ENCODE assay signal across 15 cellular contexts in the genomic region with DNA sequence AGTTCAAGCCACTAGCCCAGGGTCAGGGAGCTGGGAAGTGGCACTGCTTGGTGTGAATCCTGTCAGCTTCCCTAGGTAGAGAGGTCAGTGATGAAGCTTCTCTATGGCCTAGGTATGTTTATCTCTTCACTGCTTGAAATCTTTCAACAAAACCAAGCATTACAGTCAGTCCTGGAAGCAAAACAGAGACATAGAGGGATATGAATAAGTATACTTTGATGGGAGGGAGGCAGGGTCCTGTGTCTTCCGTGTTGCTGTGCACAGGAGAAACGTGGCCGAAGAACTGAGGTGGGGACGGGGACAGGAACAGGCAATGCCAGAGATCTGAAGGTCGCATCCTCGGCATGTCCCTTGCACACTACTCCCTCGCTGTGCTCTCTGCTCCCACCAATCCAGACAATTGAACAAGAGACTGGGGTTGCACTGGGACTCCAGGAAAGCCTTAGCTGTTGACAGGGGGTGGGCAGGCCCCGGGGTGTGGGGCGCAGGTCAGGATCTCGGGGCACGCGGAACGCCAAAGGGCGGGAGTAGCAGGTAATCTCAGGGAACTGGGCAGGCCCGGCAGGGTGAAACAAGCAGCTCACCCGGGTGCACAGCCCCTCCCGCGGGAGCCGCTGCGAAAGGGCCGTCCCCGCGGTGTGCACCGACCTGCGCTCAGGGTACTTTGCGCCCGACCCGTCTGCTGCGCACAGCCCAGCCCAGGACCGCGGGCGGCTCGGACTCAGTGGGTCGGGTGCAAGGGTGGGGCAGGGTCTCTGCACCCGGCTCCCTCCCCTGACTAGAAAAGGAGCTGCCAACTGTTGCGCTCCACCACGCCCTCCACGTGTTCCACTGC. TPM values are rescaled to one million over a fixed set of nuclear protein-coding genes. Genes with fewer than 3 reads are reported as not detected.
DNase-seq lines count a peak whose midpoint lies in the region; ATAC-seq and TF ChIP-seq lines count a peak whose summit lies in the region.
"Had no signal": no experiment of that assay in that cellular context is flagged by ENCODE, and none has a peak within 500 bp of the region (broad histone marks: within the 10 kb centered on the region; RNA-seq: fewer than 3 reads in every experiment).

A gene (plus strand): TSS at position 810 of the 835 bp plus-strand sequence. CDS start 71 bp downstream, outside the sequence.

- no peak for TF ChIP-seq CTCF in H9 (conservative IDR thresholded peaks at IDR 0.05)
- TF ChIP-seq CTCF in lower lobe of right lung (IDR thresholded peaks at IDR 0.05), result no peak
- TF ChIP-seq CTCF in SK-N-SH (IDR thresholded peaks at IDR 0.05), result no peak

- no peak within 1 kb of the TSS for H3K4ac ChIP-seq in H9 (ENCODE audit: low read depth, low read length)

- H2BK120ac ChIP-seq in H9 (ENCODE audit: low read depth, low read length, poor library complexity, severe bottlenecking), result no peak within 1 kb of the TSS

- H4K5ac ChIP-seq in H9 (ENCODE audit: insufficient read length, low read depth, low read length), result no peak within 1 kb of the TSS

- peak within 1 kb of the TSS; percentile 51 for H3K4me2 ChIP-seq in BLaER1
- peak within 1 kb of the TSS; percentile 85 for H3K4me2 ChIP-seq in H9 (ENCODE audit: insufficient read depth, insufficient read length, low read length)
- no peak within 1 kb of the TSS for H3K4me2 ChIP-seq in SK-N-SH
- H3K4me2 ChIP-seq: smooth muscle cell had no signal

- H3K27ac ChIP-seq in BLaER1, result no peak within 1 kb of the TSS
- no peak within 1 kb of the TSS for H3K27ac ChIP-seq in H9 (ENCODE audit: insufficient read length, low read depth, low read length)
- no peak within 1 kb of the TSS for H3K27ac ChIP-seq in adipose tissue (ENCODE audit: low read depth, low read length)
- H3K27ac ChIP-seq in lower lobe of right lung, result no peak within 1 kb of the TSS
- H3K27ac ChIP-seq in SK-N-SH (ENCODE audit: low read depth in 2 of 2, low read length in 1 of 2), result no peak within 1 kb of the TSS

- H3T11ph ChIP-seq in H9 (ENCODE audit: low read length), result no peak within 1 kb of the TSS

- no peak for TF ChIP-seq EP300 in SK-N-SH (IDR thresholded peaks at IDR 0.05; ENCODE audit: borderline replicate concordance in 1 of 2, low read depth in 1 of 2, low read length in 1 of 2)

- WGBS in H9 (ENCODE audit: extremely low coverage, insufficient read length, low lambda C conversion rate), result no CpG with 5 or more reads among the region's 38 CpGs
- WGBS in adipose tissue, 3 donors, result 12 to 19% (median 17%) methylated on average over 37 to 38 of the region's 38 CpGs
- 54% methylated on average over 14 of the region's 38 CpGs for WGBS in SK-N-SH (ENCODE audit: low lambda C conversion rate)

- H3K14ac ChIP-seq in H9 (ENCODE audit: insufficient read depth, low read length), result no peak within 1 kb of the TSS

- H3K27me3 Mint-ChIP-seq in H9 (ENCODE audit: low read depth), result peaks cover 90% of the 10 kb centered on the region

- H3K36me3 Mint-ChIP-seq in H9 (ENCODE audit: insufficient read depth in 1 of 3, low read depth in 3 of 3), result no peaks in the 10 kb centered on the region

- H3K9ac ChIP-seq in BLaER1 (no peak within 1 kb of the TSS), H9 (ENCODE audit: extremely low read depth, insufficient read length, low read length) (no peak within 1 kb of the TSS), SK-N-SH (no peak within 1 kb of the TSS)

- H4K20me1 ChIP-seq in BLaER1 (peaks cover 39% of the 10 kb centered on the region), H9 (ENCODE audit: control insufficient read depth, insufficient read depth, insufficient read length) (no peaks in the 10 kb centered on the region), SK-N-SH (ENCODE audit: insufficient read depth) (no peaks in the 10 kb centered on the region)

- H3K4me3 Mint-ChIP-seq in H9, result peak within 1 kb of the TSS; percentile 27 to 74; a peak in 4 of 5 replicates

- no peak for TF ChIP-seq RAD21 in SK-N-SH (IDR thresholded peaks at IDR 0.05; ENCODE audit: low read length)

- peak; percentile 26 to 28 for ATAC-seq in lower lobe of right lung
- no peak for ATAC-seq in GM21576 (IDR thresholded peaks at IDR 0.05; ENCODE audit: unreplicated experiment)
- ATAC-seq in GM21723 (IDR thresholded peaks at IDR 0.05; ENCODE audit: unreplicated experiment), result no peak
- ATAC-seq: Panc1 had no signal

- CTCF ChIA-PET in SK-N-SH (lab: Yijun Ruan, JAX), result interaction anchor here (1.3 to 1.8 kb wide), 2 partner anchors 20 to 120 kb away, joined by 3 to 4 read pairs; no protein-coding TSS in a partner anchor

- no peak within 1 kb of the TSS for H2BK20ac ChIP-seq in H9 (ENCODE audit: low read depth, low read length, poor library complexity, severe bottlenecking)

- no peak within 1 kb of the TSS for H3K18ac ChIP-seq in H9 (ENCODE audit: insufficient read length, low read depth, low read length)

- H2AK5ac ChIP-seq in H9 (ENCODE audit: insufficient read length, low read length), result no peak within 1 kb of the TSS

- DNase-seq in H9, result peak; percentile 35
- DNase-seq in lower lobe of right lung, result no peak
- DNase-seq in SK-N-SH, result no peak
- DNase-seq in central memory CD4-positive, alpha-beta T cell, result no peak
- DNase-seq: activated effector memory CD4-positive, alpha-beta T cell treated with anti-CD3 and anti-CD28 coated beads, Interleukin-2, amount 50 U/mL, for 16 hours; CD8-positive, alpha-beta memory T cell; HCEC 1CT; midbrain had no signal

- H3K4me3 ChIP-seq in BLaER1, result peak within 1 kb of the TSS; percentile 28; the same call in 1 of the 2 replicates
- H3K4me3 ChIP-seq in lower lobe of right lung, result no peak within 1 kb of the TSS
- no peak within 1 kb of the TSS for H3K4me3 ChIP-seq in SK-N-SH (ENCODE audit: low read depth in 2 of 2, low read length in 1 of 2)
- H3K4me3 ChIP-seq: smooth muscle cell had no signal

- H3K4me1 Mint-ChIP-seq in H9, result peaks cover 4 to 35% of the 10 kb centered on the region in 2 experiments

- H3K27ac Mint-ChIP-seq in H9, result no peak within 1 kb of the TSS

- no peaks in the 10 kb centered on the region for H3K9me3 Mint-ChIP-seq in H9
- H3K9me3 Mint-ChIP-seq: CD8-positive, alpha-beta memory T cell had no signal

- H3K9me3 ChIP-seq in BLaER1 (no peaks in the 10 kb centered on the region), H9 (ENCODE audit: control insufficient read depth, low read depth, low read length) (no peaks in the 10 kb centered on the region), lower lobe of right lung (no peaks in the 10 kb centered on the region), SK-N-SH (no peaks in the 10 kb centered on the region)

- H4K91ac ChIP-seq in H9 (ENCODE audit: insufficient read length, low read depth, low read length), result no peak within 1 kb of the TSS

- no peak within 1 kb of the TSS for H3K23ac ChIP-seq in H9 (ENCODE audit: insufficient read length, low read depth, low read length)

- H2BK12ac ChIP-seq in H9 (ENCODE audit: insufficient read length, low read depth, low read length), result no peak within 1 kb of the TSS

- peaks cover 92% of the 10 kb centered on the region for H3K27me3 ChIP-seq in BLaER1
- peaks cover 60% of the 10 kb centered on the region for H3K27me3 ChIP-seq in H9 (ENCODE audit: insufficient read depth, low read length)
- peaks cover 66% of the 10 kb centered on the region for H3K27me3 ChIP-seq in lower lobe of right lung (ENCODE audit: low read depth)
- H3K27me3 ChIP-seq in SK-N-SH (ENCODE audit: insufficient read depth), result peaks cover 44% of the 10 kb centered on the region

- intact Hi-C loops in lower lobe of right lung (cut with DNase I), result no loop called here

- H3K4me1 ChIP-seq in BLaER1, result peaks cover 55% of the 10 kb centered on the region
- H3K4me1 ChIP-seq in H9 (ENCODE audit: insufficient read depth, low read length), result peaks cover 6% of the 10 kb centered on the region; the same call in 1 of the 2 replicates
- H3K4me1 ChIP-seq in lower lobe of right lung, result peaks cover 13% of the 10 kb centered on the region
- no peaks in the 10 kb centered on the region; a peak in 1 of 4 replicates for H3K4me1 ChIP-seq in SK-N-SH (ENCODE audit: control insufficient read depth in 1 of 2, insufficient read depth in 2 of 2, low read depth in 1 of 2, low read length in 1 of 2)

- no peak within 1 kb of the TSS for H2AFZ ChIP-seq in H9 (ENCODE audit: low read length)
- no peak within 1 kb of the TSS for H2AFZ ChIP-seq in SK-N-SH (ENCODE audit: low read depth)

- no peak within 1 kb of the TSS for H2BK5ac ChIP-seq in H9 (ENCODE audit: insufficient read length, low read length)

- H3K23me2 ChIP-seq in H9 (ENCODE audit: insufficient read length, low read depth, low read length, poor library complexity, severe bottlenecking), result peaks cover 12% of the 10 kb centered on the region

- no peak within 1 kb of the TSS for H2BK15ac ChIP-seq in H9 (ENCODE audit: low read depth, low read length)

- no peaks in the 10 kb centered on the region for H3K79me1 ChIP-seq in H9 (ENCODE audit: insufficient read depth, low read depth, low read length, poor library complexity, severe bottlenecking)

- H3K36me3 ChIP-seq in BLaER1 (no peaks in the 10 kb centered on the region), lower lobe of right lung (no peaks in the 10 kb centered on the region), SK-N-SH (replicated peaks in 1 of 2; ENCODE audit: control insufficient read depth in 1 of 2, insufficient read depth in 2 of 2, low read length in 1 of 2) (no peaks in the 10 kb centered on the region)

- POLR2A ChIA-PET in SK-N-SH (lab: Yijun Ruan, JAX), result no interaction called here

- no peak within 1 kb of the TSS for H4K8ac ChIP-seq in H9 (replicated peaks; ENCODE audit: insufficient read length, low read depth, low read length)

- H3F3A ChIP-seq in SK-N-SH (replicated peaks; ENCODE audit: insufficient read depth), result no peaks in the 10 kb centered on the region

- H3K9me2 ChIP-seq in SK-N-SH, result no peaks in the 10 kb centered on the region

- H3K79me2 ChIP-seq in H9 (ENCODE audit: insufficient read depth, low read length) (no peaks in the 10 kb centered on the region), SK-N-SH (ENCODE audit: insufficient read depth) (no peaks in the 10 kb centered on the region)

- H3K56ac ChIP-seq in H9 (ENCODE audit: insufficient read length, low read depth, low read length), result no peak within 1 kb of the TSS

TF ChIP-seq in SK-N-SH, 30 proteins besides CTCF, POLR2A, EP300 and RAD21 (continues in another document):
- TF ChIP-seq CHD2 (IDR thresholded peaks at IDR 0.05; ENCODE audit: low read length, partially characterized antibody) (no peak), SMC3 (IDR thresholded peaks at IDR 0.05; ENCODE audit: low read depth, low read length) (no peak), YY1 (IDR thresholded peaks at IDR 0.05; ENCODE audit: low read depth) (no peak), NFIC (IDR thresholded peaks at IDR 0.05; ENCODE audit: borderline replicate concordance) (no peak), MEF2A (IDR thresholded peaks at IDR 0.05; ENCODE audit: borderline replicate concordance, low read depth) (no peak)
- TF ChIP-seq, protein P1, sequence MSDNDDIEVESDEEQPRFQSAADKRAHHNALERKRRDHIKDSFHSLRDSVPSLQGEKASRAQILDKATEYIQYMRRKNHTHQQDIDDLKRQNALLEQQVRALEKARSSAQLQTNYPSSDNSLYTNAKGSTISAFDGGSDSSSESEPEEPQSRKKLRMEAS (IDR thresholded peaks at IDR 0.05; ENCODE audit: low read depth), result no peak

RNA-seq across cellular contexts. Expression of the gene that starts here (rescaled TPM):
- total RNA-seq in H9 (2021) (10.7 and 12.5 TPM in 2 replicates), lower lobe of right lung (4.3 TPM)
- polyA plus RNA-seq in adipose tissue (10 to 100 TPM in 2 of 3 donors, 1 to 10 TPM in 1; 6.4 to 67.9 (median 60.5) TPM), SK-N-SH (2012; rRNA removed) (not detected in 2 replicates)
- not detected in 2 replicates for polyA plus RNA-seq in SK-N-SH (2012; cell fraction: cytosol; rRNA removed)
- polyA plus RNA-seq in SK-N-SH (2012; cell fraction: nucleus; rRNA removed), result not detected in 2 replicates
- total RNA-seq: glomerular endothelial cell, smooth muscle cell had no signal
- polyA plus RNA-seq: CD8-positive, alpha-beta memory T cell; smooth muscle cell had no signal

Comparison
In these comparisons a context has a peak if more than half of its experiments do, and no peak if none do; other contexts are left out.
1. RNA of the gene that starts here (polyA plus RNA-seq): 6.4 to 67.9 TPM in adipose tissue; not detected in SK-N-SH; every median in the first group is over 4 times any median in the second.
2. ATAC-seq: peak in lower lobe of right lung (2 of 2); none in GM21576 (single experiment) and GM21723 (single experiment).